Comparison of ENCODE assay signal across 11 cellular contexts in genomic region chr9:21968331-21969010, GRCh38. TPM values are rescaled to one million over a fixed set of nuclear protein-coding genes. Genes with fewer than 3 reads are reported as not detected.
DNase-seq lines count a peak whose midpoint lies in the region; ATAC-seq and TF ChIP-seq lines count a peak whose summit lies in the region.
"Had no signal": no experiment of that assay in that cellular context is flagged by ENCODE, and none has a peak within 500 bp of the region (broad histone marks: within the 10 kb centered on the region; RNA-seq: fewer than 3 reads in every experiment).

No MANE protein-coding gene starts in this region.

- peak overlapping the region; percentile 1 for H3K4me3 Mint-ChIP-seq in CD4-positive, alpha-beta T cell

- peaks cover 2% of the 10 kb centered on the region; the same call in 1 of the 2 replicates for H3K4me1 ChIP-seq in Karpas-422 (ENCODE audit: low read length)
- peaks cover 13% of the 10 kb centered on the region for H3K4me1 ChIP-seq in vagina

- peaks cover 98% of the 10 kb centered on the region for H3K27me3 Mint-ChIP-seq in CD4-positive, alpha-beta T cell

- peaks cover 10% of the 10 kb centered on the region; the same call in 1 of the 2 replicates for H4K20me1 ChIP-seq in Karpas-422 (ENCODE audit: insufficient read depth, low read depth, low read length)
- H4K20me1 ChIP-seq in neural cell (ENCODE audit: insufficient read depth), result no peaks in the 10 kb centered on the region

- no peaks in the 10 kb centered on the region for H3K9me2 ChIP-seq in Karpas-422 (replicated peaks; ENCODE audit: insufficient read depth, low read length)
- H3K9me2 ChIP-seq in neural cell (ENCODE audit: insufficient read depth, low read length), result no peaks in the 10 kb centered on the region

- no peak for TF ChIP-seq RAD21 in neural cell (conservative IDR thresholded peaks at IDR 0.05)

- H3K9me3 Mint-ChIP-seq in CD4-positive, alpha-beta T cell, result peaks cover 19% of the 10 kb centered on the region

- TF ChIP-seq POLR2A in vagina (IDR thresholded peaks at IDR 0.05), result no peak

- no peak overlapping the region for H2AFZ ChIP-seq in Karpas-422 (ENCODE audit: low read length)
- no peak overlapping the region for H2AFZ ChIP-seq in neural cell (ENCODE audit: low read depth, low read length)

- TF ChIP-seq EP300 in neural cell (conservative IDR thresholded peaks at IDR 0.05; ENCODE audit: poor library complexity, severe bottlenecking), result no peak

- H3K4me2 ChIP-seq in Karpas-422 (ENCODE audit: low read depth, low read length, poor library complexity, severe bottlenecking) (no peak overlapping the region), neural cell (ENCODE audit: low read length) (no peak overlapping the region)

- H3F3A ChIP-seq in neural cell (ENCODE audit: insufficient read depth, low read length, poor library complexity, severe bottlenecking), result no peaks in the 10 kb centered on the region

- no peak for TF ChIP-seq CTCF in CD4-positive, alpha-beta T cell (IDR thresholded peaks at IDR 0.05)
- no peak for TF ChIP-seq CTCF in neural cell (IDR thresholded peaks at IDR 0.05; ENCODE audit: poor library complexity, severe bottlenecking)
- TF ChIP-seq CTCF in vagina (IDR thresholded peaks at IDR 0.05), result no peak

- no peak overlapping the region for H3K27ac ChIP-seq in CD4-positive, alpha-beta T cell (ENCODE audit: low read depth, low read length)
- H3K27ac ChIP-seq in Karpas-422 (ENCODE audit: low read length) (no peak overlapping the region), neural cell (ENCODE audit: low read length) (no peak overlapping the region), vagina (no peak overlapping the region)

- H3K9me3 ChIP-seq in CD4-positive, alpha-beta T cell (ENCODE audit: control insufficient read depth, low read length), result peaks cover 47% of the 10 kb centered on the region
- H3K9me3 ChIP-seq in Karpas-422 (ENCODE audit: low read length), result no peaks in the 10 kb centered on the region
- peaks cover 7% of the 10 kb centered on the region for H3K9me3 ChIP-seq in neural cell (ENCODE audit: low read length)
- H3K9me3 ChIP-seq in vagina, result no peaks in the 10 kb centered on the region

- peaks cover 45% of the 10 kb centered on the region for H3K36me3 ChIP-seq in Karpas-422 (ENCODE audit: insufficient read depth, low read length)
- H3K36me3 ChIP-seq in neural cell (ENCODE audit: insufficient read depth, low read length), result no peaks in the 10 kb centered on the region
- no peaks in the 10 kb centered on the region for H3K36me3 ChIP-seq in vagina

- no peak for ATAC-seq in CD4-positive, alpha-beta T cell (ENCODE audit: poor library complexity)
- ATAC-seq in GM18519 (IDR thresholded peaks at IDR 0.05; ENCODE audit: low FRiP score, unreplicated experiment), result no peak

- peaks cover 11% of the 10 kb centered on the region for H3K36me3 Mint-ChIP-seq in CD4-positive, alpha-beta T cell (ENCODE audit: low read depth)

- H3K27me3 ChIP-seq in CD4-positive, alpha-beta T cell (ENCODE audit: control insufficient read depth, insufficient read depth, low read length), result peaks cover 100% of the 10 kb centered on the region
- no peaks in the 10 kb centered on the region for H3K27me3 ChIP-seq in Karpas-422 (ENCODE audit: low read length)
- H3K27me3 ChIP-seq in neural cell (ENCODE audit: insufficient read depth, low read depth, low read length), result peaks cover 100% of the 10 kb centered on the region
- peaks cover 21% of the 10 kb centered on the region for H3K27me3 ChIP-seq in vagina

- intact Hi-C loops in CD4-positive, alpha-beta T cell (cut with DNase I, micrococcal nuclease), result loop anchor here in 1 of 2 experiments (5.0 kb wide), 1 partner anchor 34 kb away; no protein-coding TSS in a partner anchor
- intact Hi-C loops in vagina (cut with DNase I), result no loop called here

- DNase-seq in CD4-positive, alpha-beta T cell, result peak in 1 of 10 experiments; percentile 13
- DNase-seq in Karpas-422 (peak; percentile 27), ecto neural progenitor cell (ENCODE audit: low spot score) (peak; percentile 70), NCI-H524 (lab: John Stamatoyannopoulos, UW) (no peak), vagina (ENCODE audit: extremely low spot score in 2 of 2) (no peak), hippocampal formation (lab: John Stamatoyannopoulos, UW) (no peak)
- DNase-seq: DMS79; NCI-H1105; stimulated activated CD4-positive, alpha-beta T cell treated with anti-CD3 and anti-CD28 coated beads, Interleukin-12 subunit alpha, Interleukin-12 subunit beta, amount 100 ng/mL, for 4 hours had no signal

- POLR2A ChIA-PET in CD4-positive, alpha-beta T cell (lab: Charles Lee), result no interaction called here

- H3K79me2 ChIP-seq in Karpas-422 (ENCODE audit: low read length) (peaks cover 19% of the 10 kb centered on the region), neural cell (replicated peaks; ENCODE audit: insufficient read depth, low read length) (no peaks in the 10 kb centered on the region)

- peaks cover 33% of the 10 kb centered on the region for H3K4me1 Mint-ChIP-seq in CD4-positive, alpha-beta T cell (ENCODE audit: low read depth)

- H3K4me3 ChIP-seq in Karpas-422 (ENCODE audit: low read length), result no peak overlapping the region
- H3K4me3 ChIP-seq in neural cell (ENCODE audit: low read length), result peak overlapping the region; percentile 41
- no peak overlapping the region for H3K4me3 ChIP-seq in vagina

- CTCF ChIA-PET in CD4-positive, alpha-beta T cell (lab: Charles Lee), result interaction anchor here (1.0 kb wide), 1 partner anchor 26 kb away, joined by 3 read pairs; the partner anchor contains the start of genes CDKN2A and CDKN2B-AS1

- peak overlapping the region; percentile 1 for H3K27ac Mint-ChIP-seq in CD4-positive, alpha-beta T cell

- H3K9ac ChIP-seq in Karpas-422 (ENCODE audit: low read length) (no peak overlapping the region), neural cell (ENCODE audit: low read length) (no peak overlapping the region)

TF ChIP-seq in neural cell, 6 proteins besides CTCF, POLR2A, EP300 and RAD21:
- peak; percentile 89 for TF ChIP-seq EZH2 (IDR thresholded peaks at IDR 0.05; ENCODE audit: borderline replicate concordance, insufficient read depth, low read length, poor library complexity, severe bottlenecking)
- no peak for TF ChIP-seq REST (IDR thresholded peaks at IDR 0.05; ENCODE audit: borderline replicate concordance)
- peak; percentile 69 for TF ChIP-seq POLR2AphosphoS5 (IDR thresholded peaks at IDR 0.05)

RNA-seq across cellular contexts. Expression of gene CDKN2A, which starts 25.7 kb away (rescaled TPM):
- under 1 TPM; 0.71 to 0.89 TPM for total RNA-seq in CD4-positive, alpha-beta T cell
- 88.7 and 254 TPM in 2 replicates for total RNA-seq in Karpas-422 (2014; rRNA removed; shearing (Covaris generic); ENCODE audit: low replicate concordance)
- not detected in 2 replicates for polyA plus RNA-seq in neural cell
- polyA minus RNA-seq in neural cell, result not detected in 2 replicates
- 25.8 TPM for total RNA-seq in vagina

RNA-seq across cellular contexts. Expression of gene CDKN2B-AS1, which starts 26.1 kb away (rescaled TPM):
- under 1 TPM; 0.25 to 0.30 TPM for total RNA-seq in CD4-positive, alpha-beta T cell
- total RNA-seq in Karpas-422 (2014; rRNA removed; shearing (Covaris generic); ENCODE audit: low replicate concordance), result 14.5 and 35.3 TPM in 2 replicates
- polyA plus RNA-seq in neural cell, result not detected in 2 replicates
- polyA minus RNA-seq in neural cell, result not detected in 2 replicates
- total RNA-seq in vagina, result 5.9 TPM

RNA-seq across cellular contexts. Expression of gene CDKN2B, which starts 40.6 kb away (rescaled TPM):
- total RNA-seq in CD4-positive, alpha-beta T cell, result not detected
- total RNA-seq in Karpas-422 (2014; rRNA removed; shearing (Covaris generic); ENCODE audit: low replicate concordance), result 2.0 and 4.3 TPM in 2 replicates
- polyA plus RNA-seq in neural cell, result 0.15 TPM in 1 of 2 replicates, not detected in the other
- polyA minus RNA-seq in neural cell, result 0.24 and 0.35 TPM in 2 replicates
- 67.0 TPM for total RNA-seq in vagina

Comparison
In these comparisons a context has a peak if more than half of its experiments do, and no peak if none do; other contexts are left out.
1. DNase-seq: peak in Karpas-422 (single experiment) and ecto neural progenitor cell (single experiment); none in NCI-H524 (0 of 2), vagina (0 of 2) and hippocampal formation (0 of 2).
2. RNA of gene CDKN2A, which starts 25.7 kb away (total RNA-seq): 88.7 to 254 TPM in Karpas-422 and 25.8 TPM in vagina (single experiment); 0.71 to 0.89 TPM in CD4-positive, alpha-beta T cell; every median in the first group is over 10 times any median in the second.
3. RNA of gene CDKN2B, which starts 40.6 kb away (total RNA-seq): 67.0 TPM in vagina (single experiment); 2.0 to 4.3 TPM in Karpas-422 and not detected in CD4-positive, alpha-beta T cell; every median in the first group is over 10 times any median in the second.